In the genomic region with DNA sequence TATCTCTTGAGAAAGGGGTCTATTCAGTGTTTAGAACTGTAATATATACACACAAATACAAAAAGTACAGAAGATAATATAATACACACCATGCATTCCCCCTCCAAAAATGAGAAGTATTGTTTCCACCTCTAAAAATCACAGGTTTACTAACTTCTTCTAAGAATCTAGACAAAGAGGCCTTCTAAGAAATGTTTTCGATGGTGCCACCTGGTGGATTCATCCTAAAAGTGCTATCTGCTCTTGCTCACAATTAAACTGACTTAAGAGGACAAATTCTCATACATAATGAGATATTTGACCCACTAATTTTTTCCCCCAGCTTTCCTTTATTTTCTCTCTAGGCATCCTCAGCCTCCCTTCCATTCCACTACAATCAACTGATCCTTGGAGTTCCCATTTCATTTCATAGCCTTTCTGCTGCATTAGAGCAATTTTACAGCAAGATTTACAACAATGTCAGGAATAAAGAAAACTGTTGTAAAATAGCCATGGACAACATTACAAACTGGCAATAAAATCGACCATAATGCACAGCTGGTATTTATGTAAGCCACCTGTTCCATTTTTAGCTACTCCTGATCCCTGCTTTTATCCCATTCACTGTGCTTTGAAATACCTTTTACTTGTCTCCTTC, we compare ENCODE assay signal across 8 cellular contexts.
DNase-seq lines count a peak whose midpoint lies in the region; ATAC-seq and TF ChIP-seq lines count a peak whose summit lies in the region.

No MANE protein-coding gene starts in this region.

- ATAC-seq in WTC11 (no peak), psoas muscle (no peak), HG03108 (IDR thresholded peaks at IDR 0.05; ENCODE audit: unreplicated experiment) (no peak)
- no peak for ATAC-seq in activated CD4-positive, CD25-positive, alpha-beta regulatory T cell treated with anti-CD3 and anti-CD28 coated beads, Interleukin-2, amount 50 U/mL, for 24 hours

- POLR2A ChIA-PET in WTC11 (lab: Charles Lee): no interaction called here

- peaks cover 13% of the 10 kb centered on the region for H3K4me1 Mint-ChIP-seq in WTC11

- H3K27me3 Mint-ChIP-seq in WTC11 (ENCODE audit: low read depth): no peaks in the 10 kb centered on the region

- TF ChIP-seq CTCF in AG10803 (conservative IDR thresholded peaks at IDR 0.05; ENCODE audit: low read length): peak; percentile 84
- TF ChIP-seq CTCF in GM10266 (IDR thresholded peaks at IDR 0.05; ENCODE audit: control insufficient read depth, insufficient read depth, low read depth, missing control alignments): peak; percentile 54
- TF ChIP-seq CTCF in WTC11 (IDR thresholded peaks at IDR 0.05): peak; percentile 36; the same call in 1 of the 2 replicates
- peak; percentile 62 for TF ChIP-seq CTCF in foreskin fibroblast (IDR thresholded peaks at IDR 0.05; ENCODE audit: low read depth, low read length)
- peak; percentile 80 for TF ChIP-seq CTCF in psoas muscle (IDR thresholded peaks at IDR 0.05)

- H3K9me3 ChIP-seq in psoas muscle: no peaks in the 10 kb centered on the region

- no peak overlapping the region for H3K27ac Mint-ChIP-seq in WTC11

- no peaks in the 10 kb centered on the region for H3K27me3 ChIP-seq in psoas muscle (ENCODE audit: insufficient read depth in 3 of 3, low read length in 2 of 3)

- peaks cover 10% of the 10 kb centered on the region for H3K9me3 Mint-ChIP-seq in WTC11

- intact Hi-C loops in psoas muscle (cut with DNase I): loop anchor here (1.0 to 5.0 kb wide), 3 partner anchors 88 to 176 kb away; no protein-coding TSS in a partner anchor

- no peaks in the 10 kb centered on the region for H3K4me1 ChIP-seq in psoas muscle

- no peaks in the 10 kb centered on the region for H3K36me3 ChIP-seq in psoas muscle (ENCODE audit: insufficient read depth in 1 of 2, low read depth in 1 of 2)

- H3K4me3 ChIP-seq in AG10803 (ENCODE audit: low read length) (no peak overlapping the region), foreskin fibroblast (ENCODE audit: low read depth in 1 of 2, low read length in 2 of 2) (no peak overlapping the region), psoas muscle (no peak overlapping the region)

- peaks cover 8% of the 10 kb centered on the region for H3K36me3 Mint-ChIP-seq in WTC11

- no peak overlapping the region for H3K4me3 Mint-ChIP-seq in WTC11

- no peak overlapping the region for H3K27ac ChIP-seq in psoas muscle

- DNase-seq in AG10803 (ENCODE audit: low read depth) (peak; percentile 78), GM10266 (ENCODE audit: extremely low spot score) (no peak), NCI-H187 (lab: John Stamatoyannopoulos, UW) (peak; percentile 8 to 26), WTC11 (ENCODE audit: low spot score) (no peak), foreskin fibroblast (peak; percentile 43 to 79), psoas muscle (no peak)

- CTCF ChIA-PET in WTC11 (lab: Charles Lee): no interaction called here

- 2 to 7% (median 6%) methylated on average over 2 of the region's 2 CpGs for WGBS in psoas muscle, 3 donors

TF ChIP-seq in WTC11, 78 proteins besides CTCF, POLR2A, EP300 and RAD21 (continues in another document):
- TF ChIP-seq STAT6 (CRISPR knock-in tag; conservative IDR thresholded peaks at IDR 0.05; ENCODE audit: low read depth) (no peak), TEAD1 (CRISPR knock-in tag; IDR thresholded peaks at IDR 0.05) (no peak), ZNF281 (CRISPR knock-in tag; IDR thresholded peaks at IDR 0.05) (no peak), ZBTB21 (CRISPR knock-in tag; IDR thresholded peaks at IDR 0.05; ENCODE audit: borderline replicate concordance) (no peak), HMGA2 (CRISPR knock-in tag; IDR thresholded peaks at IDR 0.05) (no peak), SMAD3 (CRISPR knock-in tag; IDR thresholded peaks at IDR 0.05; ENCODE audit: borderline replicate concordance) (no peak), PRRX2 (CRISPR knock-in tag; IDR thresholded peaks at IDR 0.05) (no peak), FOXK1 (CRISPR knock-in tag; IDR thresholded peaks at IDR 0.05) (no peak), TP53 (CRISPR knock-in tag; IDR thresholded peaks at IDR 0.05) (no peak), E2F4 (CRISPR knock-in tag; IDR thresholded peaks at IDR 0.05; ENCODE audit: borderline replicate concordance, low read depth) (no peak)
- TF ChIP-seq, protein P1, sequence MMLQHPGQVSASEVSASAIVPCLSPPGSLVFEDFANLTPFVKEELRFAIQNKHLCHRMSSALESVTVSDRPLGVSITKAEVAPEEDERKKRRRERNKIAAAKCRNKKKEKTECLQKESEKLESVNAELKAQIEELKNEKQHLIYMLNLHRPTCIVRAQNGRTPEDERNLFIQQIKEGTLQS (CRISPR knock-in tag; conservative IDR thresholded peaks at IDR 0.05): no peak
- TF ChIP-seq, protein P2, sequence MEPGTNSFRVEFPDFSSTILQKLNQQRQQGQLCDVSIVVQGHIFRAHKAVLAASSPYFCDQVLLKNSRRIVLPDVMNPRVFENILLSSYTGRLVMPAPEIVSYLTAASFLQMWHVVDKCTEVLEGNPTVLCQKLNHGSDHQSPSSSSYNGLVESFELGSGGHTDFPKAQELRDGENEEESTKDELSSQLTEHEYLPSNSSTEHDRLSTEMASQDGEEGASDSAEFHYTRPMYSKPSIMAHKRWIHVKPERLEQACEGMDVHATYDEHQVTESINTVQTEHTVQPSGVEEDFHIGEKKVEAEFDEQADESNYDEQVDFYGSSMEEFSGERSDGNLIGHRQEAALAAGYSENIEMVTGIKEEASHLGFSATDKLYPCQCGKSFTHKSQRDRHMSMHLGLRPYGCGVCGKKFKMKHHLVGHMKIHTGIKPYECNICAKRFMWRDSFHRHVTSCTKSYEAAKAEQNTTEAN (CRISPR knock-in tag; IDR thresholded peaks at IDR 0.05): no peak

Comparison
In these comparisons a context has a peak if more than half of its experiments do, and no peak if none do; other contexts are left out.
1. DNase-seq: peak in AG10803 (single experiment), NCI-H187 (2 of 2) and foreskin fibroblast (2 of 2); none in GM10266 (single experiment), WTC11 (single experiment) and psoas muscle (0 of 2).
2. Peak in every context shown above with its lines, with median percentiles within 50 percentile points of each other: CTCF ChIP-seq.